ENCODE assay signal across 8 cellular contexts in genomic region chr14:93939304-93940229, GRCh38. TPM values are rescaled to one million over a fixed set of nuclear protein-coding genes. Genes with fewer than 3 reads are reported as not detected.
A peak's percentile ranks its signal among the peaks of the same experiment; 100 is the strongest.
DNase-seq lines count a peak whose midpoint lies in the region; ATAC-seq, FAIRE-seq and TF ChIP-seq lines count a peak whose summit lies in the region.

No MANE protein-coding gene starts in this region.

- no peaks in the 10 kb centered on the region for H3K9me2 ChIP-seq in PC-3 (replicated peaks; ENCODE audit: low read length)

- H4K20me1 ChIP-seq in PC-3 (ENCODE audit: low read length) = no peaks in the 10 kb centered on the region

- ATAC-seq in GM18907 (IDR thresholded peaks at IDR 0.05; ENCODE audit: unreplicated experiment) (peak; percentile 91), HG03139 (IDR thresholded peaks at IDR 0.05; ENCODE audit: unreplicated experiment) (peak; percentile 83), PC-3 (peak; percentile 84)

- CTCF ChIA-PET in PC-3 (lab: Charles Lee) = interaction anchor here (0.6 to 1.7 kb wide), 5 partner anchors 31 to 197 kb away, joined by 3 to 15 read pairs (median 5); partner anchors contain the start of gene OTUB2

- H3K27me3 ChIP-seq in PC-3 (ENCODE audit: low read length) (no peaks in the 10 kb centered on the region), testis (no peaks in the 10 kb centered on the region)

- peak overlapping the region; percentile 62; the same call in 1 of the 2 replicates for H2AFZ ChIP-seq in PC-3 (ENCODE audit: low read length)

- FAIRE-seq in frontal cortex (lab: Jason Lieb, UNC) = no peak

- WGBS in testis, 2 donors = 6 to 7% methylated on average over 22 to 44 of the region's 84 CpGs

- H3K9me3 ChIP-seq in PC-3 (ENCODE audit: low read length) (no peaks in the 10 kb centered on the region), testis (no peaks in the 10 kb centered on the region)

- peak; percentile 15 for DNase-seq in AG09319 (ENCODE audit: extremely low read depth, low read depth)
- peak; percentile 67 for DNase-seq in PC-3
- peak; percentile 86 for DNase-seq in activated effector memory CD4-positive, alpha-beta T cell treated with Interleukin-2 at 50 U/mL for 16 hours
- peak; percentile 74 to 86 for DNase-seq in frontal cortex (ENCODE audit: low spot score in 2 of 2)
- peak; percentile 45 for DNase-seq in occipital lobe (lab: John Stamatoyannopoulos, UW)
- peak; percentile 88 for DNase-seq in testis

- no TSS peak for BruUV-seq in PC-3 (replicated peaks; lab: Mats Ljungman, UMichigan)

- POLR2A ChIA-PET in PC-3 (lab: Charles Lee; ENCODE audit: unreplicated experiment) = no interaction called here

- intact Hi-C loops in PC-3 (cut with micrococcal nuclease) (loop anchor here (1.0 kb wide), 1 partner anchor 62 kb away; no protein-coding TSS in a partner anchor), testis (cut with DNase I; ENCODE audit: low total_unique reads) (loop anchor here (5.0 kb wide), 1 partner anchor 63 kb away; no protein-coding TSS in a partner anchor)

- no peak overlapping the region for H3K9ac ChIP-seq in PC-3 (ENCODE audit: low read length)

- H3K27ac ChIP-seq in PC-3 (ENCODE audit: low read length) = no peak overlapping the region
- no peak overlapping the region for H3K27ac ChIP-seq in testis

- TF ChIP-seq CTCF in AG09319 (IDR thresholded peaks at IDR 0.05; ENCODE audit: low read depth, low read length) (peak; percentile 53), PC-3 (conservative IDR thresholded peaks at IDR 0.05; ENCODE audit: low read depth, low read length) (peak; percentile 78), testis (IDR thresholded peaks at IDR 0.05) (peak; percentile 76 to 95 (median 91))

- peak overlapping the region; percentile 42; the same call in 1 of the 2 replicates for H3K4me3 ChIP-seq in PC-3 (ENCODE audit: low read length)
- H3K4me3 ChIP-seq in testis = peak overlapping the region; percentile 51 to 56

- H3K4me1 ChIP-seq in PC-3 (ENCODE audit: insufficient read depth, low read length) (peaks cover 26% of the 10 kb centered on the region), testis (no peaks in the 10 kb centered on the region)

- peak overlapping the region; percentile 67 for H3K4me2 ChIP-seq in PC-3 (ENCODE audit: low read length)

- H3K36me3 ChIP-seq in PC-3 (ENCODE audit: low read depth, low read length) (no peaks in the 10 kb centered on the region), testis (ENCODE audit: low read depth, missing control alignments) (no peaks in the 10 kb centered on the region)

- H3K79me2 ChIP-seq in PC-3 (ENCODE audit: low read length) = no peaks in the 10 kb centered on the region

- no peak for TF ChIP-seq POLR2A in testis (IDR thresholded peaks at IDR 0.05)

- H3F3A ChIP-seq in PC-3 (ENCODE audit: low read length, unreplicated experiment) = no peaks in the 10 kb centered on the region

RNA-seq across cellular contexts. Expression of gene FAM181A, which starts 12.4 kb away (rescaled TPM):
- total RNA-seq in PC-3 (2014; rRNA removed) = not detected in 2 replicates
- total RNA-seq in frontal cortex = 2.4 TPM
- 3.0 TPM for total RNA-seq in occipital lobe
- total RNA-seq in testis = 10 to 100 TPM; 12.7 to 18.0 TPM
- polyA plus RNA-seq in testis (ENCODE audit: insufficient read depth, low read depth, low replicate concordance) = 48.5 TPM

RNA-seq across cellular contexts. Expression of gene ASB2, which starts 36.8 kb away (rescaled TPM):
- 0.12 and 0.22 TPM in 2 replicates for total RNA-seq in PC-3 (2014; rRNA removed)
- total RNA-seq in frontal cortex = under 0.01 TPM
- total RNA-seq in occipital lobe = not detected
- total RNA-seq in testis = 1 to 10 TPM; 3.7 to 4.3 TPM
- polyA plus RNA-seq in testis (ENCODE audit: insufficient read depth, low read depth, low replicate concordance) = 3.5 TPM

RNA-seq across cellular contexts. Expression of gene CCDC197, which starts 57.5 kb away (rescaled TPM):
- not detected in 2 replicates for total RNA-seq in PC-3 (2014; rRNA removed)
- not detected for total RNA-seq in frontal cortex
- total RNA-seq in occipital lobe = not detected
- total RNA-seq in testis = 10 to 100 TPM in 1 of 2 donors, 1 to 10 TPM in 1; 5.6 to 20.7 TPM
- polyA plus RNA-seq in testis (ENCODE audit: insufficient read depth, low read depth, low replicate concordance) = 31.0 TPM

Comparison
In these comparisons a context has a peak if more than half of its experiments do, and no peak if none do; other contexts are left out.
1. DNase-seq: peak in every context shown above with its lines; median percentile 88 in testis; 86 in activated effector memory CD4-positive, alpha-beta T cell treated with Interleukin-2 at 50 U/mL for 16 hours; 80 in frontal cortex; 67 in PC-3; 45 in occipital lobe; 15 in AG09319.